18 cellular contexts compared by ENCODE assay signal in the genomic region with DNA sequence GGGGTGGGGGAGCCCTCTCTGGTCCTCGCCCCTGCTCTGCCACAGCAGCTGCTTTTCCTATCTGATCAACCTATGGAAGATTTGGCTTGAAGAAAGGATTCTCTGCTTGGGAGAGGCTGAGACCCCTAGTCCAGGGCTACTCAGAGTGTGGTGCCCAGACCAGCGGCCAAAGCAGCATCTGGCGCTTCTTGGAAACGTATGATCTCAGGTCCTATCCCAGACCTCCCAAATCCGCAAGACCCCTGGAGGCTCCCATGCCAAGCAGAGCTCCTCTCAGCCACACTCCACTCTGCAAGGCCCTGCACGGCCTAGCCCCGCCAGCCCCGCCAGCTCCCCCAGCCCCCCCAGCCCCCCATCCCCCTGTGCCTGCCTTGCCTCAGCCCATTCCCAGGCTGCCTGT.
"Had no signal": no experiment of that assay in that cellular context is flagged by ENCODE, and none has a peak within 500 bp of the region (broad histone marks: within the 10 kb centered on the region; RNA-seq: fewer than 3 reads in every experiment).

No MANE protein-coding gene starts in this region.

- H3K27me3 ChIP-seq: SJCRH30 had no signal

- DNase-seq: KBM-7, MV-4-11, NCI-H1048, NCI-H1105, NCI-H1417 treated with DMSO at 0.1 percent for 48 hours, NCI-H146, NCI-H1694 treated with DMSO at 0.1 percent for 48 hours, NCI-H1930, NCI-H2107, NCI-H2227 treated with DMSO at 0.1 percent for 48 hours, NCI-H524, NCI-H526 treated with DMSO at 0.1 percent for 48 hours, NCI-H748 treated with DMSO at 0.1 percent for 48 hours, RPMI8226, SHP77 treated with DMSO at 0.1 percent for 48 hours, SJCRH30 had no signal

- H3K9me3 ChIP-seq: SJCRH30 had no signal

- H3K27ac ChIP-seq: HL-60, SJCRH30 had no signal

- H3K36me3 ChIP-seq: SJCRH30 had no signal

- H3K4me3 ChIP-seq: SJCRH30 had no signal

- ATAC-seq: SK-N-SH treated with all-trans-retinoic acid at 6 μM for 48 hours had no signal
